13 cellular contexts compared by ENCODE assay signal in the genomic region with DNA sequence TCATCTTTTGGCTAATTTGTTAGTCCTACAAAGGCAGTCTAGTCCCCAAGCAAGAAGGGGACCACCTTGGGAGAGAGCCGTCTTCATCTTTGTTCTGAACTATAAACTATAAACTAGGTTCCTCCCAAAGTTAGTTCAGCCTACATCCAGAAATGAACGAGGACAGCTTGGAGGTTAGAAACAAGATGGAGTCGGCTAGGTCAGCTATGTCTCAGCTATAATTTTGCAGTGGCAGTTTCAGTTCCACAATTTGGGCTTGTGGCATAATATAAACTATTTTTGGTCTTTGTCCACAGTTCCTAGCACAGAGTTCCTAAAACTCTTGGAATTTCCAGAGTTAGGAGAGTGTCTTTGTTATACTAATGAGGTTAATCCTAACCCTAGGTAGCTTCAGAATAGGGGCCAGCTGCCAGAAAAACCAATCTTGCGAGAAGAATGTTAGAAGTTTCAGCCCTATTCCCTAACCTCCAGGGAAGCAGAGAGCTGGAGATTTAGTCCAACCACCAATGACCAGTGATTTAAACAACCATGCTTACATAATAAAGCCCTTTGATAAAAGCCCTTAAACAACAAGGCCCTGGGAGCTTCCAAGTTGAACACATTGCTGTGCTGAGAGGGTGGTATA.
DNase-seq lines count a peak whose midpoint lies in the region; ATAC-seq and TF ChIP-seq lines count a peak whose summit lies in the region.
"Had no signal": no experiment of that assay in that cellular context is flagged by ENCODE, and none has a peak within 500 bp of the region (broad histone marks: within the 10 kb centered on the region; RNA-seq: fewer than 3 reads in every experiment).

No MANE protein-coding gene starts in this region.

- 0 out of 2 replicates have a peak, but pooled peaks cover 6% of the 10 kb centered on the region for H3K9me2 ChIP-seq in GM23338 (ENCODE audit: insufficient read depth)

- WGBS in endodermal cell (ENCODE audit: insufficient coverage in 1 of 2, insufficient read length in 1 of 2), 2 experiments, result 70 to 80% methylated on average over 3 to 4 of the region's 4 CpGs
- 87% methylated on average over 4 of the region's 4 CpGs for WGBS in right lobe of liver (ENCODE audit: insufficient coverage, low coverage, low lambda C conversion rate, missing lambda C conversion rate)

- H3K4me1 Mint-ChIP-seq in GM23338 (peaks cover 50% of the 10 kb centered on the region), endodermal cell (peaks cover 30% of the 10 kb centered on the region)
- H3K4me1 Mint-ChIP-seq in activated CD4-positive, alpha-beta T cell treated with anti-CD3 and anti-CD28 coated beads, Interleukin-2, amount 10 ng/mL, durations not matched to agents 7 days and 5 days, result no peaks in the 10 kb centered on the region
- H3K4me1 Mint-ChIP-seq: CD4-positive, CD25-positive, alpha-beta regulatory T cell had no signal

- peaks cover 4% of the 10 kb centered on the region; the same call in 1 of the 2 replicates for H3F3A ChIP-seq in GM23338 (replicated peaks; ENCODE audit: low read depth)

- DNase-seq in GM23338 (ENCODE audit: low spot score) (peak; percentile 75), MV-4-11 (lab: John Stamatoyannopoulos, UW) (peak; percentile 23), endodermal cell (no peak), right lobe of liver (no peak), NCI-H1694 (lab: John Stamatoyannopoulos, UW) (no peak)
- no peak for DNase-seq in activated CD4-positive, alpha-beta T cell treated with anti-CD3 and anti-CD28 coated beads, Interleukin-2, amount 10 ng/mL, durations not matched to agents 7 days and 5 days
- no peak for DNase-seq in activated CD4-positive, alpha-beta T cell treated with anti-CD3 and anti-CD28 coated beads, Interleukin-2, amount 50 U/mL, for 48 hours
- DNase-seq: AML-193; CD4-positive, CD25-positive, alpha-beta regulatory T cell; GOT3; NCI-H1436 treated with DMSO at 0.1 percent for 48 hours; PC-9 had no signal

- no peak for TF ChIP-seq POLR2A in right lobe of liver (IDR thresholded peaks at IDR 0.05)

- peaks cover 30% of the 10 kb centered on the region for H3K4me1 ChIP-seq in GM23338 (ENCODE audit: insufficient read depth)
- peaks cover 5% of the 10 kb centered on the region for H3K4me1 ChIP-seq in endodermal cell (ENCODE audit: control insufficient read depth, insufficient read depth, low read length)
- H3K4me1 ChIP-seq in right lobe of liver, result peaks cover 0 to 14% (median 6%) of the 10 kb centered on the region in 4 donors

- intact Hi-C loops in right lobe of liver (cut with DNase I), result no loop called here

- peak overlapping the region; percentile 11; the same call in 1 of the 3 replicates for H3K4me3 Mint-ChIP-seq in GM23338
- no peak overlapping the region for H3K4me3 Mint-ChIP-seq in endodermal cell
- no peak overlapping the region for H3K4me3 Mint-ChIP-seq in activated CD4-positive, alpha-beta T cell treated with anti-CD3 and anti-CD28 coated beads, Interleukin-2, amount 10 ng/mL, durations not matched to agents 7 days and 5 days
- H3K4me3 Mint-ChIP-seq: CD4-positive, CD25-positive, alpha-beta regulatory T cell; IgD-negative memory B cell had no signal

- ATAC-seq in GM23338 (peak; percentile 74), right lobe of liver (peak in 3 of 4 donors; percentile 24 to 37 (median 27))

- H4K20me1 ChIP-seq in GM23338 (replicated peaks; ENCODE audit: insufficient read depth), result no peaks in the 10 kb centered on the region

- no peak overlapping the region for H3K9ac ChIP-seq in endodermal cell (ENCODE audit: extremely low read depth, low read length, poor library complexity, severe bottlenecking)

- H3K27me3 ChIP-seq in GM23338 (ENCODE audit: insufficient read depth) (no peaks in the 10 kb centered on the region), endodermal cell (ENCODE audit: control insufficient read depth, insufficient read depth, low read length, poor library complexity, severe bottlenecking) (no peaks in the 10 kb centered on the region), right lobe of liver (no peaks in the 10 kb centered on the region)

- H3K9me3 ChIP-seq in endodermal cell (ENCODE audit: control insufficient read depth, low read length) (peaks cover 34% of the 10 kb centered on the region), right lobe of liver (no peaks in the 10 kb centered on the region)

- 0 out of 2 replicates have a peak overlapping the region, but pooled peaks have one; percentile 5 for H3K4me2 ChIP-seq in GM23338
- H3K4me2 ChIP-seq: PC-9 had no signal

- H3K27me3 Mint-ChIP-seq in GM23338 (ENCODE audit: insufficient read depth, low read depth, poor library complexity), result peaks cover 6% of the 10 kb centered on the region
- H3K27me3 Mint-ChIP-seq in endodermal cell (ENCODE audit: insufficient read depth), result no peaks in the 10 kb centered on the region
- no peaks in the 10 kb centered on the region for H3K27me3 Mint-ChIP-seq in activated CD4-positive, alpha-beta T cell treated with anti-CD3 and anti-CD28 coated beads, Interleukin-2, amount 10 ng/mL, durations not matched to agents 7 days and 5 days
- H3K27me3 Mint-ChIP-seq: CD4-positive, CD25-positive, alpha-beta regulatory T cell; IgD-negative memory B cell had no signal

- H3K27ac Mint-ChIP-seq in GM23338 (peak overlapping the region; percentile 94), endodermal cell (peak overlapping the region; percentile 71)
- H3K27ac Mint-ChIP-seq in activated CD4-positive, alpha-beta T cell treated with anti-CD3 and anti-CD28 coated beads, Interleukin-2, amount 10 ng/mL, durations not matched to agents 7 days and 5 days, result no peak overlapping the region
- H3K27ac Mint-ChIP-seq: CD4-positive, CD25-positive, alpha-beta regulatory T cell; IgD-negative memory B cell had no signal

- no peak for TF ChIP-seq CTCF in GM23338 (conservative IDR thresholded peaks at IDR 0.05; ENCODE audit: low read depth in 2 of 2)
- TF ChIP-seq CTCF in endodermal cell (conservative IDR thresholded peaks at IDR 0.05), result no peak
- TF ChIP-seq CTCF in right lobe of liver (IDR thresholded peaks at IDR 0.05), result no peak

- H2AFZ ChIP-seq in GM23338, result no peak overlapping the region
- H2AFZ ChIP-seq: PC-9 had no signal

- peak overlapping the region; percentile 97 for H3K27ac ChIP-seq in GM23338 (ENCODE audit: low read depth)
- peak overlapping the region; percentile 41 for H3K27ac ChIP-seq in endodermal cell (ENCODE audit: low read depth, low read length)
- H3K27ac ChIP-seq in right lobe of liver, result no peak overlapping the region
- H3K27ac ChIP-seq: PC-9 had no signal

- POLR2A ChIA-PET in activated CD4-positive, alpha-beta T cell treated with anti-CD3 and anti-CD28 coated beads, Interleukin-2, amount 10 ng/mL, durations not matched to agents 7 days and 5 days (lab: Charles Lee), result no interaction called here

- peaks cover 46% of the 10 kb centered on the region for H3K36me3 Mint-ChIP-seq in GM23338 (ENCODE audit: low read depth)
- H3K36me3 Mint-ChIP-seq in endodermal cell (ENCODE audit: low read depth), result peaks cover 5% of the 10 kb centered on the region
- no peaks in the 10 kb centered on the region for H3K36me3 Mint-ChIP-seq in activated CD4-positive, alpha-beta T cell treated with anti-CD3 and anti-CD28 coated beads, Interleukin-2, amount 10 ng/mL, durations not matched to agents 7 days and 5 days (ENCODE audit: low read depth)
- H3K36me3 Mint-ChIP-seq: CD4-positive, CD25-positive, alpha-beta regulatory T cell; IgD-negative memory B cell had no signal

- CTCF ChIA-PET in activated CD4-positive, alpha-beta T cell treated with anti-CD3 and anti-CD28 coated beads, Interleukin-2, amount 10 ng/mL, durations not matched to agents 7 days and 5 days (lab: Charles Lee), result no interaction called here

- H3K4me3 ChIP-seq in GM23338 (no peak overlapping the region), endodermal cell (ENCODE audit: low read length) (peak overlapping the region; percentile 34), right lobe of liver (no peak overlapping the region)
- H3K4me3 ChIP-seq: PC-9 had no signal

- peaks cover 38% of the 10 kb centered on the region for H3K9me3 Mint-ChIP-seq in GM23338
- peaks cover 24% of the 10 kb centered on the region for H3K9me3 Mint-ChIP-seq in endodermal cell
- H3K9me3 Mint-ChIP-seq in activated CD4-positive, alpha-beta T cell treated with anti-CD3 and anti-CD28 coated beads, Interleukin-2, amount 10 ng/mL, durations not matched to agents 7 days and 5 days, result no peaks in the 10 kb centered on the region

- H3K36me3 ChIP-seq in GM23338 (ENCODE audit: insufficient read depth) (no peaks in the 10 kb centered on the region), endodermal cell (ENCODE audit: control insufficient read depth, insufficient read depth, low read length) (no peaks in the 10 kb centered on the region), right lobe of liver (no peaks in the 10 kb centered on the region)

- no peaks in the 10 kb centered on the region for H3K79me2 ChIP-seq in GM23338 (replicated peaks; ENCODE audit: insufficient read depth)

TF ChIP-seq in GM23338, 12 proteins besides CTCF, POLR2A, EP300 and RAD21 (continues in another document):
- TF ChIP-seq ZNF114 (CRISPR knock-in tag; IDR thresholded peaks at IDR 0.05), result peak; percentile 55; the same call in 1 of the 2 replicates
- TF ChIP-seq, protein P1, sequence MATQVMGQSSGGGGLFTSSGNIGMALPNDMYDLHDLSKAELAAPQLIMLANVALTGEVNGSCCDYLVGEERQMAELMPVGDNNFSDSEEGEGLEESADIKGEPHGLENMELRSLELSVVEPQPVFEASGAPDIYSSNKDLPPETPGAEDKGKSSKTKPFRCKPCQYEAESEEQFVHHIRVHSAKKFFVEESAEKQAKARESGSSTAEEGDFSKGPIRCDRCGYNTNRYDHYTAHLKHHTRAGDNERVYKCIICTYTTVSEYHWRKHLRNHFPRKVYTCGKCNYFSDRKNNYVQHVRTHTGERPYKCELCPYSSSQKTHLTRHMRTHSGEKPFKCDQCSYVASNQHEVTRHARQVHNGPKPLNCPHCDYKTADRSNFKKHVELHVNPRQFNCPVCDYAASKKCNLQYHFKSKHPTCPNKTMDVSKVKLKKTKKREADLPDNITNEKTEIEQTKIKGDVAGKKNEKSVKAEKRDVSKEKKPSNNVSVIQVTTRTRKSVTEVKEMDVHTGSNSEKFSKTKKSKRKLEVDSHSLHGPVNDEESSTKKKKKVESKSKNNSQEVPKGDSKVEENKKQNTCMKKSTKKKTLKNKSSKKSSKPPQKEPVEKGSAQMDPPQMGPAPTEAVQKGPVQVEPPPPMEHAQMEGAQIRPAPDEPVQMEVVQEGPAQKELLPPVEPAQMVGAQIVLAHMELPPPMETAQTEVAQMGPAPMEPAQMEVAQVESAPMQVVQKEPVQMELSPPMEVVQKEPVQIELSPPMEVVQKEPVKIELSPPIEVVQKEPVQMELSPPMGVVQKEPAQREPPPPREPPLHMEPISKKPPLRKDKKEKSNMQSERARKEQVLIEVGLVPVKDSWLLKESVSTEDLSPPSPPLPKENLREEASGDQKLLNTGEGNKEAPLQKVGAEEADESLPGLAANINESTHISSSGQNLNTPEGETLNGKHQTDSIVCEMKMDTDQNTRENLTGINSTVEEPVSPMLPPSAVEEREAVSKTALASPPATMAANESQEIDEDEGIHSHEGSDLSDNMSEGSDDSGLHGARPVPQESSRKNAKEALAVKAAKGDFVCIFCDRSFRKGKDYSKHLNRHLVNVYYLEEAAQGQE (IDR thresholded peaks at IDR 0.05; ENCODE audit: unreplicated experiment), result no peak
- peak; percentile 10; the same call in 1 of the 2 replicates for TF ChIP-seq NANOG (IDR thresholded peaks at IDR 0.05; ENCODE audit: borderline replicate concordance)
- no peak for TF ChIP-seq STAT1 (IDR thresholded peaks at IDR 0.05; ENCODE audit: unreplicated experiment)

Comparison
In these comparisons a context has a peak if more than half of its experiments do, and no peak if none do; other contexts are left out.
1. DNase-seq: peak in GM23338 (single experiment) and MV-4-11 (single experiment); none in endodermal cell (single experiment), right lobe of liver (0 of 3), activated CD4-positive, alpha-beta T cell treated with anti-CD3 and anti-CD28 coated beads, Interleukin-2, amount 10 ng/mL, durations not matched to agents 7 days and 5 days (single experiment), activated CD4-positive, alpha-beta T cell treated with anti-CD3 and anti-CD28 coated beads, Interleukin-2, amount 50 U/mL, for 48 hours (0 of 2) and NCI-H1694 (single experiment).
2. H3K27ac ChIP-seq: peak in GM23338 (single experiment) and endodermal cell (single experiment); none in right lobe of liver (0 of 3).